ENCODE assay signal across 20 cellular contexts in the genomic region with DNA sequence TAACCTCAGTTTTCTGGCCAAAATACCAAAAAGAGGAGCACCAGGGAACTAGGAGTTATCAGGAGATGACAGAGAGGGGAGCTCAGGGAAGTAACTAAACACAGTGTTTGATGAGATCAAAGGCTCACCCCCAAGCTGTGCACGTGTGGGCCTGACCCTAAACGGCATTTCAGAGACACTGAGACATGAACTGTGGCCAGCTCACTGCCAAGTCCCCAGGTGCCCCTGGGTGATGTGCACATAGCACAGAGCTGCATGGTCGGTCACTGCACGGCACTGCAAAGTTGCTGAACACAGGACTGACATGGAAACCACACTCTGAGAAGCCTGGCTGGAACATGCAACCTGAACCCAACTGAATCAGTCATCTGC. TPM values are rescaled to one million over a fixed set of nuclear protein-coding genes. Genes with fewer than 3 reads are reported as not detected.
DNase-seq lines count a peak whose midpoint lies in the region; ATAC-seq lines count a peak whose summit lies in the region.
"Had no signal": no experiment of that assay in that cellular context is flagged by ENCODE, and none has a peak within 500 bp of the region (broad histone marks: within the 10 kb centered on the region; RNA-seq: fewer than 3 reads in every experiment).

No MANE protein-coding gene starts in this region.

- peaks cover 53% of the 10 kb centered on the region for H3K4me1 ChIP-seq in thymus (ENCODE audit: control insufficient read depth, insufficient read depth, low read length)
- H3K4me1 ChIP-seq: SJSA1 had no signal

- no peak overlapping the region for H3K4me3 Mint-ChIP-seq in activated naive CD4-positive, alpha-beta T cell treated with anti-CD3 and anti-CD28 coated beads, Interleukin-2, amount 10 ng/mL, durations not matched to agents 7 days and 5 days
- H3K4me3 Mint-ChIP-seq in activated naive CD8-positive, alpha-beta T cell treated with anti-CD3 and anti-CD28 coated beads, Interleukin-2, amount 50 U/mL, for 24 hours: no peak overlapping the region
- H3K4me3 Mint-ChIP-seq: H9 had no signal

- H3K9me3 ChIP-seq in KOPT-K1 (ENCODE audit: insufficient read depth, low read length, poor library complexity, severe bottlenecking) (no peaks in the 10 kb centered on the region), thymus (ENCODE audit: control insufficient read depth) (no peaks in the 10 kb centered on the region)
- H3K9me3 ChIP-seq: SJSA1 had no signal

- H3K36me3 ChIP-seq in KOPT-K1 (ENCODE audit: insufficient read depth, low read length) (no peaks in the 10 kb centered on the region), thymus (ENCODE audit: control insufficient read depth, insufficient read depth) (no peaks in the 10 kb centered on the region)
- H3K36me3 ChIP-seq: SJSA1 had no signal

- H3K9me3 Mint-ChIP-seq in activated naive CD4-positive, alpha-beta T cell treated with anti-CD3 and anti-CD28 coated beads, Interleukin-2, amount 10 ng/mL, durations not matched to agents 7 days and 5 days: no peaks in the 10 kb centered on the region
- no peaks in the 10 kb centered on the region for H3K9me3 Mint-ChIP-seq in activated naive CD8-positive, alpha-beta T cell treated with anti-CD3 and anti-CD28 coated beads, Interleukin-2, amount 50 U/mL, for 24 hours
- H3K9me3 Mint-ChIP-seq: H9 had no signal

- CTCF ChIA-PET in activated naive CD4-positive, alpha-beta T cell treated with anti-CD3 and anti-CD28 coated beads, Interleukin-2, amount 10 ng/mL, durations not matched to agents 7 days and 5 days (lab: Charles Lee): interaction anchor here (0.6 to 2.1 kb wide), 2 partner anchors 51 to 1234 kb away, joined by 3 to 5 read pairs; no protein-coding TSS in a partner anchor

- H3K4me1 Mint-ChIP-seq in activated naive CD4-positive, alpha-beta T cell treated with anti-CD3 and anti-CD28 coated beads, Interleukin-2, amount 10 ng/mL, durations not matched to agents 7 days and 5 days: peaks cover 36% of the 10 kb centered on the region
- H3K4me1 Mint-ChIP-seq in activated naive CD8-positive, alpha-beta T cell treated with anti-CD3 and anti-CD28 coated beads, Interleukin-2, amount 50 U/mL, for 24 hours: peaks cover 21% of the 10 kb centered on the region

- H3K27ac ChIP-seq in KOPT-K1 (ENCODE audit: low read depth, low read length, poor library complexity, severe bottlenecking) (peak overlapping the region; percentile 93), thymus (ENCODE audit: low read depth) (peak overlapping the region; percentile 95)
- H3K27ac ChIP-seq: C4-2B, SJSA1 had no signal

- peak; percentile 50 for ATAC-seq in activated naive CD8-positive, alpha-beta T cell treated with anti-CD3 and anti-CD28 coated beads, Interleukin-2, amount 50 U/mL, for 24 hours

- peaks cover 18% of the 10 kb centered on the region for H3K27me3 Mint-ChIP-seq in activated naive CD4-positive, alpha-beta T cell treated with anti-CD3 and anti-CD28 coated beads, Interleukin-2, amount 10 ng/mL, durations not matched to agents 7 days and 5 days
- H3K27me3 Mint-ChIP-seq in activated naive CD8-positive, alpha-beta T cell treated with anti-CD3 and anti-CD28 coated beads, Interleukin-2, amount 50 U/mL, for 24 hours: peaks cover 2% of the 10 kb centered on the region

- peak overlapping the region; percentile 84 for H3K27ac Mint-ChIP-seq in activated naive CD4-positive, alpha-beta T cell treated with anti-CD3 and anti-CD28 coated beads, Interleukin-2, amount 10 ng/mL, durations not matched to agents 7 days and 5 days
- no peak overlapping the region for H3K27ac Mint-ChIP-seq in activated naive CD8-positive, alpha-beta T cell treated with anti-CD3 and anti-CD28 coated beads, Interleukin-2, amount 50 U/mL, for 24 hours
- H3K27ac Mint-ChIP-seq: H9 had no signal

- no peaks in the 10 kb centered on the region for H3K27me3 ChIP-seq in thymus (ENCODE audit: control insufficient read depth, insufficient read depth)
- H3K27me3 ChIP-seq: SJSA1 had no signal

- DNase-seq in activated naive CD4-positive, alpha-beta T cell treated with anti-CD3 and anti-CD28 coated beads, Interleukin-2, amount 10 ng/mL, durations not matched to agents 7 days and 5 days: no peak
- no peak for DNase-seq in activated naive CD4-positive, alpha-beta T cell (lab: John Stamatoyannopoulos, UW)
- no peak for DNase-seq in activated naive CD8-positive, alpha-beta T cell treated with anti-CD3 and anti-CD28 coated beads, Interleukin-2, amount 50 U/mL, for 24 hours
- DNase-seq in ACHN (no peak), NCI-H1694 treated with DMSO at 0.1 percent for 48 hours (lab: John Stamatoyannopoulos, UW) (no peak)
- DNase-seq: COR-L47; EL; H9; MV-4-11; NCI-H1417; NCI-H1930; NCI-H2171; NCI-H446; NCI-H69; NK-92 treated with Interleukin-12 subunit alpha and Interleukin-12 subunit beta, amount 100 ng/mL, for 24 hours; OCI-M1 had no signal

- 9% methylated on average over 4 of the region's 4 CpGs for WGBS in thymus

- in situ Hi-C loops in ACHN (cut with HindIII; ENCODE audit: low pct_ligation_motif_present, low pct_unique_long_range_greater_than_20kb, low sequenced_read_pairs): no loop called here

- H3K4me3 ChIP-seq in thymus (ENCODE audit: low read length): peak overlapping the region; percentile 19
- H3K4me3 ChIP-seq: SJSA1 had no signal

- H3K36me3 Mint-ChIP-seq in activated naive CD4-positive, alpha-beta T cell treated with anti-CD3 and anti-CD28 coated beads, Interleukin-2, amount 10 ng/mL, durations not matched to agents 7 days and 5 days: no peaks in the 10 kb centered on the region
- no peaks in the 10 kb centered on the region for H3K36me3 Mint-ChIP-seq in activated naive CD8-positive, alpha-beta T cell treated with anti-CD3 and anti-CD28 coated beads, Interleukin-2, amount 50 U/mL, for 24 hours (ENCODE audit: low read depth)

RNA-seq across cellular contexts. Expression of gene AK8, which starts 26.7 kb away (rescaled TPM):
- 2.3 TPM for polyA plus RNA-seq in thymus

RNA-seq across cellular contexts. Expression of gene SPACA9, which starts 27.3 kb away (rescaled TPM):
- 5.8 TPM for polyA plus RNA-seq in thymus
